In genomic region chr18:36130039-36130831, GRCh38 we compare ENCODE assay signal across 8 cellular contexts. TPM values are rescaled to one million over a fixed set of nuclear protein-coding genes. Genes with fewer than 3 reads are reported as not detected.
DNase-seq lines count a peak whose midpoint lies in the region; ATAC-seq and TF ChIP-seq lines count a peak whose summit lies in the region.

No MANE protein-coding gene starts in this region.

- DNase-seq in Caco-2 (no peak), ascending aorta (ENCODE audit: low spot score in 2 of 2) (peak in 1 of 2 donors; percentile 65), immature natural killer cell (no peak), NCI-H2196 (lab: John Stamatoyannopoulos, UW; ENCODE audit: unreplicated experiment) (no peak), superior temporal gyrus (ENCODE audit: extremely low spot score) (no peak)

- no peaks in the 10 kb centered on the region for H3K36me3 ChIP-seq in Caco-2 (ENCODE audit: control insufficient read depth, insufficient read depth, low read length)
- peaks cover 0 to 2% of the 10 kb centered on the region in 2 donors for H3K36me3 ChIP-seq in ascending aorta
- H3K36me3 ChIP-seq in stomach smooth muscle (ENCODE audit: control insufficient read depth in 2 of 2, insufficient read depth in 2 of 2, low read length in 2 of 2): no peaks in the 10 kb centered on the region

- intact Hi-C loops in Caco-2 (cut with micrococcal nuclease; ENCODE audit: unreplicated experiment): no loop called here
- intact Hi-C loops in ascending aorta (cut with DNase I): no loop called here

- POLR2A ChIA-PET in Caco-2 (lab: Charles Lee): interaction anchor here (0.5 kb wide), 1 partner anchor 16 kb away, joined by 6 read pairs; no protein-coding TSS in a partner anchor

- H3K4me1 ChIP-seq in Caco-2 (0 out of 2 replicates have a peak, but pooled peaks cover 3% of the 10 kb centered on the region), ascending aorta (peaks cover 9 to 21% of the 10 kb centered on the region in 2 donors), stomach smooth muscle (ENCODE audit: control insufficient read depth, insufficient read depth, low read length) (peaks cover 23% of the 10 kb centered on the region)

- H3K36me3 Mint-ChIP-seq in Caco-2 (ENCODE audit: insufficient read depth, unreplicated experiment): peaks cover 9% of the 10 kb centered on the region
- H3K36me3 Mint-ChIP-seq in immature natural killer cell: peaks cover 0 to 2% (median 0%) of the 10 kb centered on the region in 3 donors

- TSS peak; percentile 37 for BruUV-seq in Caco-2 (replicated peaks; lab: Mats Ljungman, UMichigan)

- peak overlapping the region; percentile 81 for H3K4me3 Mint-ChIP-seq in Caco-2 (ENCODE audit: unreplicated experiment)
- peak overlapping the region; percentile 87 to 97 (median 97) for H3K4me3 Mint-ChIP-seq in immature natural killer cell

- TF ChIP-seq CTCF in Caco-2 (IDR thresholded peaks at IDR 0.05; ENCODE audit: insufficient read depth in 1 of 2, low read depth in 1 of 2, low read length in 1 of 2, severe bottlenecking in 1 of 2, unreplicated experiment in 1 of 2): no peak
- TF ChIP-seq CTCF in ascending aorta (IDR thresholded peaks at IDR 0.05): no peak

- H3K4me3 ChIP-seq in Caco-2 (ENCODE audit: low read depth, low read length): peak overlapping the region; percentile 79
- H3K4me3 ChIP-seq in ascending aorta: peak overlapping the region; percentile 76 to 89
- H3K4me3 ChIP-seq in stomach smooth muscle (ENCODE audit: low read length in 2 of 2): peak overlapping the region; percentile 97 to 100

- H3K9me3 Mint-ChIP-seq in Caco-2 (ENCODE audit: unreplicated experiment) (no peaks in the 10 kb centered on the region), immature natural killer cell (no peaks in the 10 kb centered on the region)

- H3K27me3 ChIP-seq in Caco-2 (replicated peaks; ENCODE audit: control insufficient read depth, insufficient read depth, low read length) (no peaks in the 10 kb centered on the region), ascending aorta (no peaks in the 10 kb centered on the region), stomach smooth muscle (ENCODE audit: control insufficient read depth in 1 of 2, insufficient read depth in 2 of 2, low read length in 2 of 2) (no peaks in the 10 kb centered on the region)

- H3K27ac ChIP-seq in ascending aorta (peak overlapping the region; percentile 98 to 100), stomach smooth muscle (ENCODE audit: low read length) (peak overlapping the region; percentile 96)

- H3K4me1 Mint-ChIP-seq in Caco-2 (ENCODE audit: low read depth, unreplicated experiment) (no peaks in the 10 kb centered on the region), immature natural killer cell (peaks cover 47 to 66% of the 10 kb centered on the region in 2 donors)

- no peaks in the 10 kb centered on the region for H3K27me3 Mint-ChIP-seq in Caco-2 (ENCODE audit: insufficient read depth, unreplicated experiment)
- peaks cover 5 to 17% (median 13%) of the 10 kb centered on the region in 3 donors for H3K27me3 Mint-ChIP-seq in immature natural killer cell (ENCODE audit: low read depth in 3 of 3)

- H3K27ac Mint-ChIP-seq in Caco-2 (ENCODE audit: unreplicated experiment) (peak overlapping the region; percentile 87), immature natural killer cell (peak overlapping the region; percentile 93 to 97 (median 96))

- peak overlapping the region; percentile 95 to 97 for H3K9ac ChIP-seq in stomach smooth muscle (ENCODE audit: low read length in 2 of 2)

- CTCF ChIA-PET in Caco-2 (lab: Charles Lee): no interaction called here

- ATAC-seq in GM19463 (IDR thresholded peaks at IDR 0.05; ENCODE audit: unreplicated experiment) (peak; percentile 13), HG03520 (IDR thresholded peaks at IDR 0.05; ENCODE audit: unreplicated experiment) (peak; percentile 28)

- H3K9me3 ChIP-seq in Caco-2 (no peaks in the 10 kb centered on the region), ascending aorta (no peaks in the 10 kb centered on the region), stomach smooth muscle (ENCODE audit: control insufficient read depth in 2 of 2, low read length in 2 of 2) (no peaks in the 10 kb centered on the region)

RNA-seq across cellular contexts. Expression of gene ELP2, which starts 0.5 kb away (rescaled TPM):
- total RNA-seq in Caco-2 (2022) (43.2 and 45.9 TPM in 2 replicates), ascending aorta (9.7 TPM)
- polyA plus RNA-seq in immature natural killer cell: 10 to 100 TPM; 44.6 to 57.3 (median 48.3) TPM

RNA-seq across cellular contexts. Expression of gene SLC39A6, which starts 1.1 kb away (rescaled TPM):
- 19.5 and 20.1 TPM in 2 replicates for total RNA-seq in Caco-2 (2022)
- total RNA-seq in ascending aorta: 32.1 TPM
- polyA plus RNA-seq in immature natural killer cell: 10 to 100 TPM; 23.8 to 40.9 (median 33.8) TPM

RNA-seq across cellular contexts. Expression of gene MOCOS, which starts 57.1 kb away (rescaled TPM):
- total RNA-seq in Caco-2 (2022): 4.1 and 5.5 TPM in 2 replicates
- 0.21 TPM for total RNA-seq in ascending aorta
- polyA plus RNA-seq in immature natural killer cell: not detected
